1 cellular context compared by ENCODE assay signal in the genomic region with DNA sequence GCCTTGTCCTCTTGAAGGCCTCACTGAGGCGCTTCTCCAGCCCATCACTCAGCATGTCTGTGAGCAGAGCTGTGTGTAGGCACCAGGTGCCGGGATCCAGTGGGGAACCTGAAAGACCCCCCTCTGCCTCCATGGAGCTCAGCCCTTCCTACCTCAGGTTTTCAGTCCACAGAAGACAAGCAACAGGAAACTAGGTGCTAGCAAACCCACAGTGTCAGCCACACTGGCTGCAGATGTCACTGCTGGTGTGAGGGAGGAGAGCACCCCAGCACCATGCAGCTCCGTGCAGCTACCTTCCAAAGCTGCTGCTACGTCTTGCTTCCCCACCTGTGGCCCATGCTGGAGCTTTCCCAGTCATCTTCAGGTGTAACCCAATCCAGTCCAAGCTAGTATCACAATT.
TF ChIP-seq lines count a peak whose summit lies in the region.

No MANE protein-coding gene starts in this region.

TF ChIP-seq in HepG2, 621 proteins besides CTCF, POLR2A, EP300 and RAD21:
- TF ChIP-seq AHDC1 (CRISPR knock-in tag; IDR thresholded peaks at IDR 0.05; ENCODE audit: borderline replicate concordance) (no peak), RFX3 (CRISPR knock-in tag; IDR thresholded peaks at IDR 0.05) (no peak), TRAFD1 (CRISPR knock-in tag; IDR thresholded peaks at IDR 0.05; ENCODE audit: borderline replicate concordance) (no peak), ZNF83 (CRISPR knock-in tag; IDR thresholded peaks at IDR 0.05; ENCODE audit: borderline replicate concordance) (no peak), BCLAF1 (IDR thresholded peaks at IDR 0.05) (no peak)
- TF ChIP-seq, protein P1, sequence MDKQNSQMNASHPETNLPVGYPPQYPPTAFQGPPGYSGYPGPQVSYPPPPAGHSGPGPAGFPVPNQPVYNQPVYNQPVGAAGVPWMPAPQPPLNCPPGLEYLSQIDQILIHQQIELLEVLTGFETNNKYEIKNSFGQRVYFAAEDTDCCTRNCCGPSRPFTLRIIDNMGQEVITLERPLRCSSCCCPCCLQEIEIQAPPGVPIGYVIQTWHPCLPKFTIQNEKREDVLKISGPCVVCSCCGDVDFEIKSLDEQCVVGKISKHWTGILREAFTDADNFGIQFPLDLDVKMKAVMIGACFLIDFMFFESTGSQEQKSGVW (CRISPR knock-in tag; IDR thresholded peaks at IDR 0.05; ENCODE audit: borderline replicate concordance), result no peak
- TF ChIP-seq, protein P2, sequence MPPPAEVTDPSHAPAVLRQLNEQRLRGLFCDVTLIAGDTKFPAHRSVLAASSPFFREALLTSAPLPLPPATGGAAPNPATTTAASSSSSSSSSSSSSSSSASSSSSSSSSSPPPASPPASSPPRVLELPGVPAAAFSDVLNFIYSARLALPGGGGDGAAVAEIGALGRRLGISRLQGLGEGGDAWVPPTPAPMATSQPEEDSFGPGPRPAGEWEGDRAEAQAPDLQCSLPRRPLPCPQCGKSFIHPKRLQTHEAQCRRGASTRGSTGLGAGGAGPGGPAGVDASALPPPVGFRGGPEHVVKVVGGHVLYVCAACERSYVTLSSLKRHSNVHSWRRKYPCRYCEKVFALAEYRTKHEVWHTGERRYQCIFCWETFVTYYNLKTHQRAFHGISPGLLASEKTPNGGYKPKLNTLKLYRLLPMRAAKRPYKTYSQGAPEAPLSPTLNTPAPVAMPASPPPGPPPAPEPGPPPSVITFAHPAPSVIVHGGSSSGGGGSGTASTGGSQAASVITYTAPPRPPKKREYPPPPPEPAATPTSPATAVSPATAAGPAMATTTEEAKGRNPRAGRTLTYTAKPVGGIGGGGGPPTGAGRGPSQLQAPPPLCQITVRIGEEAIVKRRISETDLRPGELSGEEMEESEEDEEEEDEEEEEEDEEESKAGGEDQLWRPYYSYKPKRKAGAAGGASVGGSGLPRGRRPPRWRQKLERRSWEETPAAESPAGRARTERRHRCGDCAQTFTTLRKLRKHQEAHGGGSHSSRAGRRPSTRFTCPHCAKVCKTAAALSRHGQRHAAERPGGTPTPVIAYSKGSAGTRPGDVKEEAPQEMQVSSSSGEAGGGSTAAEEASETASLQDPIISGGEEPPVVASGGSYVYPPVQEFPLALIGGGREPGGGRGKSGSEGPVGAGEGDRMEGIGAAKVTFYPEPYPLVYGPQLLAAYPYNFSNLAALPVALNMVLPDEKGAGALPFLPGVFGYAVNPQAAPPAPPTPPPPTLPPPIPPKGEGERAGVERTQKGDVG (CRISPR knock-in tag; IDR thresholded peaks at IDR 0.05; ENCODE audit: borderline replicate concordance), result no peak
- TF ChIP-seq, protein P3, sequence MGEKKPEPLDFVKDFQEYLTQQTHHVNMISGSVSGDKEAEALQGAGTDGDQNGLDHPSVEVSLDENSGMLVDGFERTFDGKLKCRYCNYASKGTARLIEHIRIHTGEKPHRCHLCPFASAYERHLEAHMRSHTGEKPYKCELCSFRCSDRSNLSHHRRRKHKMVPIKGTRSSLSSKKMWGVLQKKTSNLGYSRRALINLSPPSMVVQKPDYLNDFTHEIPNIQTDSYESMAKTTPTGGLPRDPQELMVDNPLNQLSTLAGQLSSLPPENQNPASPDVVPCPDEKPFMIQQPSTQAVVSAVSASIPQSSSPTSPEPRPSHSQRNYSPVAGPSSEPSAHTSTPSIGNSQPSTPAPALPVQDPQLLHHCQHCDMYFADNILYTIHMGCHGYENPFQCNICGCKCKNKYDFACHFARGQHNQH (CRISPR knock-in tag; IDR thresholded peaks at IDR 0.05), result no peak
TF ChIP-seq in HepG2: peak in this region for 0.
